In the genomic region with DNA sequence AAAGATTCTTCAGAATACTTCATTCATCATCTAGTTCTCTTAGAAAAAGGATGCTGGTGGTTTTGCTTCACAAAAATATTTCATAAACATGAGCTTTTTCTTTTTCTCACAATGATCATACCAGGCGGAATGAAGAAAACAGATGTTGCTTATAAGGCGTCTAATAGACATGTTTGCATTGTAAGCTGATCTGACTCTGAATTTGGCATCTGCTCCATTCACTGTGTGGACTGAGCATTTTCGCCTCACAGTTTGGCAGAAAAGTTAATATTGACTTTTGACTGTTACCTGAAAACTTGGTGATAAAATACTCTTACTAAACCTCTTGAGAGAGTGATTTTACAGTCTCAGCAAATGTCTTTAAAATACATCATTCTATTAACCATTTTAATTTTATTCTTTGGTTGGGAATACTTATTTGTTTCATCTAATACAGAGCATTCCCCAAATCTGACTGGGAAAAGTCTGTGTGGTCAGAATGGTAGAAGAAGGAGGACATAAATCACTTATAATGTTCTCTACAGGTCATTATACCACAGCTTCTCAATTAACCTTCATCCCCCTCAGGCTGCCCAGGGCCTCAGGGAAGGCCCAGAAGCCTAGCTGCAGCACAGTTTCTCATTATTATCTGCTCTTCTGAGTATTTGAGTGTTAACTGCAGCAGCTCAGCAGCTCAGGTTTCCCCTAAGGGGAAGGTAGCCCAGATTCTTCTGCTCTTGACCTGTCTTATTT, we compare ENCODE assay signal across 15 cellular contexts.
A peak's percentile ranks its signal among the peaks of the same experiment; 100 is the strongest.
DNase-seq lines count a peak whose midpoint lies in the region; ATAC-seq and FAIRE-seq lines count a peak whose summit lies in the region.
"Had no signal": no experiment of that assay in that cellular context is flagged by ENCODE, and none has a peak within 500 bp of the region (broad histone marks: within the 10 kb centered on the region; RNA-seq: fewer than 3 reads in every experiment).

No MANE protein-coding gene starts in this region.

- ATAC-seq in HG03354 (IDR thresholded peaks at IDR 0.05; ENCODE audit: poor library complexity, severe bottlenecking, unreplicated experiment): no peak
- ATAC-seq: activated T-helper 17 cell treated with anti-CD3 and anti-CD28 coated beads, Interleukin-2, amount 50 U/mL, for 72 hours; psoas muscle; stimulated activated memory B cell treated with anti-CD40 and anti-IgM and Interleukin-4, amounts not matched to agents 10 μg/mL and 1 μg/mL and 100 μg/mL, for 72 hours had no signal

- peak; percentile 91 for FAIRE-seq in islet of Langerhans (lab: Jason Lieb, UNC)

- peak; percentile 87 for DNase-seq in DMS 273 (lab: John Stamatoyannopoulos, UW; ENCODE audit: unreplicated experiment)
- DNase-seq in NCI-H128 (lab: John Stamatoyannopoulos, UW; ENCODE audit: unreplicated experiment): peak; percentile 3
- DNase-seq in NCI-H748 (lab: John Stamatoyannopoulos, UW; ENCODE audit: unreplicated experiment): peak; percentile 89
- DNase-seq in NCI-H187 (lab: John Stamatoyannopoulos, UW): no peak
- DNase-seq in SW 1271 (lab: John Stamatoyannopoulos, UW): no peak
- no peak for DNase-seq in H4 (ENCODE audit: low spot score)
- DNase-seq: activated CD4-positive, alpha-beta T cell treated with anti-CD3 and anti-CD28 coated beads, Interleukin-2, amount 10 ng/mL, durations not matched to agents 24 days and 14 days; KBM-7; mesenchymal stem cell; psoas muscle; stimulated activated CD4-positive, alpha-beta T cell treated with anti-CD3 and anti-CD28 coated beads, Interleukin-2, amount 100 ng/mL, for 48 hours had no signal

Comparison
In these comparisons a context has a peak if more than half of its experiments do, and no peak if none do; other contexts are left out.
1. DNase-seq: peak in DMS 273 (single experiment), NCI-H128 (single experiment) and NCI-H748 (single experiment); none in NCI-H187 (0 of 2), SW 1271 (0 of 2) and H4 (single experiment).